Comparison of ENCODE assay signal across 1 cellular context in genomic region chr2:145930318-145930717, GRCh38.
TF ChIP-seq lines count a peak whose summit lies in the region.

No MANE protein-coding gene starts in this region.

TF ChIP-seq in WTC11, 78 proteins besides CTCF, POLR2A, EP300 and RAD21 (continued from another document):
- no peak for TF ChIP-seq AR (CRISPR knock-in tag; IDR thresholded peaks at IDR 0.05)
- TF ChIP-seq ATF1 (CRISPR knock-in tag; IDR thresholded peaks at IDR 0.05): no peak
- no peak for TF ChIP-seq TEAD1 (CRISPR knock-in tag; IDR thresholded peaks at IDR 0.05)
- no peak for TF ChIP-seq ZNF232 (CRISPR knock-in tag; IDR thresholded peaks at IDR 0.05)
- TF ChIP-seq JAZF1 (CRISPR knock-in tag; IDR thresholded peaks at IDR 0.05): no peak
- TF ChIP-seq STAT6 (CRISPR knock-in tag; conservative IDR thresholded peaks at IDR 0.05; ENCODE audit: low read depth): no peak
- TF ChIP-seq CBFB (CRISPR knock-in tag; IDR thresholded peaks at IDR 0.05; ENCODE audit: low read depth): no peak
- TF ChIP-seq CREM (CRISPR knock-in tag; IDR thresholded peaks at IDR 0.05): no peak
